14 cellular contexts compared by ENCODE assay signal in the genomic region with DNA sequence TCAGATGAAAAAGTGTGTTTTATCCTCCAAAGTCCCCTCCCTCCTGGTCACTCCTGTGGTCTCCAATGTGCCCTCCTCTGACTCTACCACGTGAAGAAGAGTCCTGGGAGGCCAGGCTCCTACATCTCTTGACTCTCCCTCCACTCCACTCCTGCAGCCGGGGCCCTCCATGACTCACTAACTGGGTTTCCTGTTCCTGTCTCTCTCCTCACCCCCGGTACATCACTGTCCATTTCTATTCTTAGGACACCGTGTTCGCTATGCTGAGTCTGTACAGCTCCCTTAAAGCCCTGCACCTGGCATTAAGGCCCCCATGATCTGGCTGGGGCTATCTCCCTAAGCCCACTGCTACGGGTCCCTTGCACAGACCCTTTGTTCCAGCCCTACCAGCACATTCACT.
DNase-seq lines count a peak whose midpoint lies in the region; ATAC-seq, FAIRE-seq and TF ChIP-seq lines count a peak whose summit lies in the region.
"Had no signal": no experiment of that assay in that cellular context is flagged by ENCODE, and none has a peak within 500 bp of the region (broad histone marks: within the 10 kb centered on the region; RNA-seq: fewer than 3 reads in every experiment).

No MANE protein-coding gene starts in this region.

- no peaks in the 10 kb centered on the region for H3K9me2 ChIP-seq in MM.1S (replicated peaks; ENCODE audit: insufficient read depth, low read length)

- TF ChIP-seq EP300 in K562 (IDR thresholded peaks at IDR 0.05; ENCODE audit: low read length): no peak

- no peak for FAIRE-seq in K562 (lab: Jason Lieb, UNC)

- H3K4me2 ChIP-seq in K562 (ENCODE audit: insufficient read depth, low read length) (no peak overlapping the region), osteoblast (ENCODE audit: insufficient read depth, low read length) (no peak overlapping the region), MM.1S (ENCODE audit: low read depth, low read length) (no peak overlapping the region)

- no peak overlapping the region for H3K27ac ChIP-seq in K562 (ENCODE audit: extremely low read depth, low read depth, low read length)
- peak overlapping the region; percentile 8 for H3K27ac ChIP-seq in osteoblast (ENCODE audit: low read depth, low read length)
- H3K27ac ChIP-seq in MM.1S (ENCODE audit: low read length): no peak overlapping the region
- H3K27ac ChIP-seq: cardiac muscle cell, right atrium auricular region, tibial nerve had no signal

- H3K27me3 ChIP-seq in K562 (ENCODE audit: control insufficient read depth in 2 of 2, insufficient read depth in 2 of 2, low read length in 2 of 2) (no peaks in the 10 kb centered on the region), osteoblast (ENCODE audit: insufficient read depth, low read length) (no peaks in the 10 kb centered on the region), MM.1S (replicated peaks; ENCODE audit: insufficient read depth, low read length) (no peaks in the 10 kb centered on the region)
- H3K27me3 ChIP-seq: right atrium auricular region, tibial nerve had no signal

- H3K79me2 ChIP-seq in K562 (ENCODE audit: control insufficient read depth, insufficient read depth, low read length) (no peaks in the 10 kb centered on the region), osteoblast (ENCODE audit: insufficient read depth, low read length) (peaks cover 70% of the 10 kb centered on the region), MM.1S (ENCODE audit: low read length) (no peaks in the 10 kb centered on the region)

- no peaks in the 10 kb centered on the region for H3K9me3 ChIP-seq in K562 (replicated peaks; ENCODE audit: control insufficient read depth, insufficient read depth, low read depth, low read length)
- no peaks in the 10 kb centered on the region for H3K9me3 ChIP-seq in osteoblast (ENCODE audit: low read depth, low read length)
- H3K9me3 ChIP-seq in MM.1S (replicated peaks; ENCODE audit: insufficient read depth, low read length): no peaks in the 10 kb centered on the region
- H3K9me3 ChIP-seq: right atrium auricular region, tibial nerve had no signal

- POLR2A ChIA-PET in K562 (lab: Yijun Ruan, JAX): no interaction called here

- no TSS peak for BruUV-seq in K562 (replicated peaks; lab: Mats Ljungman, UMichigan)

- in situ Hi-C loops in K562 (cut with MboI): no loop called here

- H2AFZ ChIP-seq in K562 (ENCODE audit: low read depth, low read length) (peak overlapping the region; percentile 42; the same call in 1 of the 2 replicates), osteoblast (ENCODE audit: low read length) (no peak overlapping the region), MM.1S (ENCODE audit: low read length) (no peak overlapping the region)

- peaks cover 0 to 12% of the 10 kb centered on the region in 2 experiments for H3K4me1 ChIP-seq in K562 (replicated peaks in 1 of 2; ENCODE audit: control insufficient read depth in 2 of 2, insufficient read depth in 2 of 2, low read length in 2 of 2)
- peaks cover 28% of the 10 kb centered on the region for H3K4me1 ChIP-seq in osteoblast (ENCODE audit: insufficient read depth, low read length)
- no peaks in the 10 kb centered on the region for H3K4me1 ChIP-seq in MM.1S (ENCODE audit: low read length)

- TF ChIP-seq POLR2A in NB4 (IDR thresholded peaks at IDR 0.05; ENCODE audit: extremely low read depth, insufficient read length) (no peak), K562 (conservative IDR thresholded peaks at IDR 0.05) (no peak)

- peak; percentile 29 for DNase-seq in SIG-M5 treated with dmso at 0.1 percent for 504 hours (lab: John Stamatoyannopoulos, UW; ENCODE audit: unreplicated experiment)
- DNase-seq in SIG-M5 (lab: John Stamatoyannopoulos, UW): no peak
- DNase-seq in NB4 (ENCODE audit: low read depth): peak; percentile 60
- DNase-seq in K562 (ENCODE audit: extremely low read depth in 1 of 4, low spot score in 3 of 4): no peak
- DNase-seq in osteoblast (ENCODE audit: insufficient read length, low spot score, missing footprints): peak; percentile 23
- DNase-seq in MM.1S: no peak
- no peak for DNase-seq in stimulated activated CD4-positive, alpha-beta T cell treated with anti-CD3 and anti-CD28 coated beads, Interleukin-2, amount 100 ng/mL, for 24 hours
- no peak for DNase-seq in stimulated activated CD4-positive, alpha-beta T cell treated with anti-CD3 and anti-CD28 coated beads, Interleukin-4, amount 100 ng/mL, for 4 hours
- DNase-seq: H9, NCI-H2081 treated with DMSO at 0.1 percent for 48 hours had no signal

- H3K9ac ChIP-seq in K562 (ENCODE audit: insufficient read depth in 1 of 2, low read depth in 2 of 2, low read length in 2 of 2) (no peak overlapping the region), MM.1S (ENCODE audit: low read length) (no peak overlapping the region)

- H3K4me3 ChIP-seq in NB4 (ENCODE audit: low read depth, low read length): no peak overlapping the region
- H3K4me3 ChIP-seq in K562: no peak overlapping the region
- no peak overlapping the region for H3K4me3 ChIP-seq in osteoblast (ENCODE audit: insufficient read depth, low read length)
- H3K4me3 ChIP-seq in MM.1S (ENCODE audit: low read length): no peak overlapping the region
- H3K4me3 ChIP-seq: cardiac muscle cell, right atrium auricular region, tibial nerve had no signal

- CTCF ChIA-PET in K562 (lab: Yijun Ruan, JAX; ENCODE audit: low intra/inter-chr PET ratio): no interaction called here

- H3K36me3 ChIP-seq in K562 (ENCODE audit: control insufficient read depth, insufficient read depth, low read length) (no peaks in the 10 kb centered on the region), osteoblast (ENCODE audit: insufficient read depth, low read length) (peaks cover 61% of the 10 kb centered on the region), MM.1S (replicated peaks; ENCODE audit: insufficient read depth, low read length) (no peaks in the 10 kb centered on the region)
- H3K36me3 ChIP-seq: cardiac muscle cell had no signal

- peak; percentile 21; the same call in 1 of the 3 replicates for ATAC-seq in K562
- ATAC-seq: Panc1 had no signal

- TF ChIP-seq CTCF in NB4 (IDR thresholded peaks at IDR 0.05; ENCODE audit: low read depth, low read length) (no peak), K562 (IDR thresholded peaks at IDR 0.05 in 2 of 3, conservative IDR thresholded peaks at IDR 0.05 in 1 of 3; ENCODE audit: insufficient read depth in 2 of 3, low read depth in 1 of 3, low read length in 3 of 3) (no peak), osteoblast (IDR thresholded peaks at IDR 0.05; ENCODE audit: extremely low read depth, low read depth, low read length) (no peak), MM.1S (IDR thresholded peaks at IDR 0.05; ENCODE audit: low read length) (no peak)

- no peak for TF ChIP-seq RAD21 in K562 (CRISPR knock-in tag; conservative IDR thresholded peaks at IDR 0.05 in 1 of 2, IDR thresholded peaks at IDR 0.05 in 1 of 2)

- no peaks in the 10 kb centered on the region for H3F3A ChIP-seq in MM.1S (ENCODE audit: insufficient read depth, low read length)

- 13% methylated on average over 6 of the region's 6 CpGs for WGBS in K562 (ENCODE audit: insufficient coverage, low coverage, missing lambda C conversion rate)

- H3K9me1 ChIP-seq in K562 (ENCODE audit: control insufficient read depth, insufficient read depth, low read length): no peaks in the 10 kb centered on the region

- intact Hi-C loops in K562 (cut with micrococcal nuclease): no loop called here

- no peaks in the 10 kb centered on the region for H4K20me1 ChIP-seq in K562 (replicated peaks; ENCODE audit: control insufficient read depth, insufficient read depth, low read length)
- H4K20me1 ChIP-seq in osteoblast (ENCODE audit: insufficient read depth, low read length): peaks cover 32% of the 10 kb centered on the region
- H4K20me1 ChIP-seq in MM.1S (ENCODE audit: insufficient read depth, low read length): no peaks in the 10 kb centered on the region

TF ChIP-seq in K562, 482 proteins besides CTCF, POLR2A, EP300 and RAD21:
- TF ChIP-seq, protein P1, sequence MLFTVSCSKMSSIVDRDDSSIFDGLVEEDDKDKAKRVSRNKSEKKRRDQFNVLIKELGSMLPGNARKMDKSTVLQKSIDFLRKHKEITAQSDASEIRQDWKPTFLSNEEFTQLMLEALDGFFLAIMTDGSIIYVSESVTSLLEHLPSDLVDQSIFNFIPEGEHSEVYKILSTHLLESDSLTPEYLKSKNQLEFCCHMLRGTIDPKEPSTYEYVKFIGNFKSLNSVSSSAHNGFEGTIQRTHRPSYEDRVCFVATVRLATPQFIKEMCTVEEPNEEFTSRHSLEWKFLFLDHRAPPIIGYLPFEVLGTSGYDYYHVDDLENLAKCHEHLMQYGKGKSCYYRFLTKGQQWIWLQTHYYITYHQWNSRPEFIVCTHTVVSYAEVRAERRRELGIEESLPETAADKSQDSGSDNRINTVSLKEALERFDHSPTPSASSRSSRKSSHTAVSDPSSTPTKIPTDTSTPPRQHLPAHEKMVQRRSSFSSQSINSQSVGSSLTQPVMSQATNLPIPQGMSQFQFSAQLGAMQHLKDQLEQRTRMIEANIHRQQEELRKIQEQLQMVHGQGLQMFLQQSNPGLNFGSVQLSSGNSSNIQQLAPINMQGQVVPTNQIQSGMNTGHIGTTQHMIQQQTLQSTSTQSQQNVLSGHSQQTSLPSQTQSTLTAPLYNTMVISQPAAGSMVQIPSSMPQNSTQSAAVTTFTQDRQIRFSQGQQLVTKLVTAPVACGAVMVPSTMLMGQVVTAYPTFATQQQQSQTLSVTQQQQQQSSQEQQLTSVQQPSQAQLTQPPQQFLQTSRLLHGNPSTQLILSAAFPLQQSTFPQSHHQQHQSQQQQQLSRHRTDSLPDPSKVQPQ (CRISPR knock-in tag; IDR thresholded peaks at IDR 0.05; ENCODE audit: borderline replicate concordance): no peak
TF ChIP-seq in K562: peak in this region for 0.

Comparison
In these comparisons a context has a peak if more than half of its experiments do, and no peak if none do; other contexts are left out.
1. DNase-seq: peak in SIG-M5 treated with dmso at 0.1 percent for 504 hours (single experiment), NB4 (single experiment) and osteoblast (single experiment); none in SIG-M5 (single experiment), K562 (0 of 4), MM.1S (single experiment), stimulated activated CD4-positive, alpha-beta T cell treated with anti-CD3 and anti-CD28 coated beads, Interleukin-2, amount 100 ng/mL, for 24 hours (0 of 2) and stimulated activated CD4-positive, alpha-beta T cell treated with anti-CD3 and anti-CD28 coated beads, Interleukin-4, amount 100 ng/mL, for 4 hours (0 of 2).